Comparison of ENCODE assay signal across 23 cellular contexts in the genomic region with DNA sequence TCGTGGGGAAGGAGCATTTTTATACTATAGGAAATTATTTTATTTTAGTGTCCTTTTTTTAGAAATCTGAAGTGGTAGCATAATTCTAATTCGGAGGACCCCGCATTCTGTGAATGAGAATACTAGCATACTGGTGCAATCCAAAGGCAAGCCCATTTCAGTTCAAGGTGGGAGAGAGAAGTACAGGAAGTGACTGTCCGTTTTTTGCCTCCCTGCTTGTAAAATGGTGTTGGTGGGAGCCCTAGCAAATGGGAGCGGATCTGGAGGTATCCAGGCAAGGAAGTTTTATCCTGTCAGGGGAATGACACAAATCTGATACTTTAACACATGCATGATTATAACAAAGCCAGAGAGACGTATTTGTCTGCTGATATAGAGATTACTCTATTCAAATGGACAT.
A peak's percentile ranks its signal among the peaks of the same experiment; 100 is the strongest.
DNase-seq lines count a peak whose midpoint lies in the region; TF ChIP-seq lines count a peak whose summit lies in the region.
"Had no signal": no experiment of that assay in that cellular context is flagged by ENCODE, and none has a peak within 500 bp of the region (broad histone marks: within the 10 kb centered on the region; RNA-seq: fewer than 3 reads in every experiment).

No MANE protein-coding gene starts in this region.

- in situ Hi-C loops in HAP-1 (cut with MboI; ENCODE audit: low sequenced_read_pairs) = no loop called here

- H3K36me3 Mint-ChIP-seq in brain = peaks cover 9% of the 10 kb centered on the region
- H3K36me3 Mint-ChIP-seq: CD14-positive monocyte had no signal

- H3K9me3 ChIP-seq in HAP-1 = no peaks in the 10 kb centered on the region
- H3K9me3 ChIP-seq in left ventricle myocardium inferior (replicated peaks) = no peaks in the 10 kb centered on the region
- no peaks in the 10 kb centered on the region for H3K9me3 ChIP-seq in sigmoid colon
- H3K9me3 ChIP-seq: A549 had no signal

- no peaks in the 10 kb centered on the region for H3K9me3 Mint-ChIP-seq in brain
- H3K9me3 Mint-ChIP-seq: H9 had no signal

- intact Hi-C loops in left ventricle myocardium inferior (cut with micrococcal nuclease) (no loop called here), sigmoid colon (cut with DNase I) (no loop called here)

- no peak for TF ChIP-seq CTCF in brain (conservative IDR thresholded peaks at IDR 0.05)
- no peak for TF ChIP-seq CTCF in left ventricle myocardium inferior (IDR thresholded peaks at IDR 0.05; ENCODE audit: borderline replicate concordance)
- no peak for TF ChIP-seq CTCF in sigmoid colon (IDR thresholded peaks at IDR 0.05)

- TF ChIP-seq EP300 in sigmoid colon (IDR thresholded peaks at IDR 0.05) = no peak

- H3K27ac Mint-ChIP-seq in brain = peak overlapping the region in 3 of 5 experiments; percentile 20 to 77 (median 62)
- H3K27ac Mint-ChIP-seq: B cell, CD14-positive monocyte had no signal

- H3K36me3 ChIP-seq in HAP-1 (replicated peaks) = no peaks in the 10 kb centered on the region
- no peaks in the 10 kb centered on the region for H3K36me3 ChIP-seq in left ventricle myocardium inferior
- H3K36me3 ChIP-seq in sigmoid colon = no peaks in the 10 kb centered on the region

- H3K4me3 ChIP-seq in HAP-1 (no peak overlapping the region), left ventricle myocardium inferior (peak overlapping the region; percentile 32), sigmoid colon (no peak overlapping the region)
- H3K4me3 ChIP-seq: A549 had no signal

- H3K4me1 Mint-ChIP-seq in brain = peaks cover 5% of the 10 kb centered on the region
- H3K4me1 Mint-ChIP-seq: B cell, CD14-positive monocyte had no signal

- TF ChIP-seq POLR2A in sigmoid colon (IDR thresholded peaks at IDR 0.05) = no peak

- peaks cover 5% of the 10 kb centered on the region; the same call in 1 of the 2 replicates for H3K4me1 ChIP-seq in HAP-1
- H3K4me1 ChIP-seq in left ventricle myocardium inferior = peaks cover 42% of the 10 kb centered on the region
- H3K4me1 ChIP-seq in sigmoid colon = peaks cover 0 to 24% (median 14%) of the 10 kb centered on the region in 4 donors
- H3K4me1 ChIP-seq: A549 had no signal

- no peaks in the 10 kb centered on the region for H3K27me3 Mint-ChIP-seq in brain

- H3K27ac ChIP-seq in left ventricle myocardium inferior (replicated peaks) = peak overlapping the region; percentile 89
- H3K27ac ChIP-seq in sigmoid colon = peak overlapping the region in 3 of 4 donors; percentile 26 to 81 (median 50)
- H3K27ac ChIP-seq: A549, HL-60, KMS-11 had no signal

- 83 to 89% methylated on average over 6 of the region's 6 CpGs for WGBS in sigmoid colon, 2 donors

- DNase-seq in HAP-1 (ENCODE audit: low spot score in 2 of 2) (peak; percentile 26 to 48), left ventricle myocardium inferior (no peak), sigmoid colon (no peak), RPMI8226 (no peak), DMS 273 treated with DMSO at 0.1 percent for 48 hours (lab: John Stamatoyannopoulos, UW) (no peak), NOMO-1 (lab: John Stamatoyannopoulos, UW; ENCODE audit: unreplicated experiment in 2 of 2) (no peak)
- no peak for DNase-seq in stimulated activated naive CD4-positive, alpha-beta T cell treated with Interleukin-2 at 50 U/mL for 16 hours (lab: John Stamatoyannopoulos, UW)
- DNase-seq: DMS79, H9, MV-4-11, NCI-H1694, NCI-H2081, NCI-H2171 treated with DMSO at 0.1 percent for 48 hours, NCI-H524 treated with DMSO at 0.1 percent for 48 hours, NCI-H82, OCI-M1, SHP77 had no signal

- no peak overlapping the region for H3K4me3 Mint-ChIP-seq in brain
- H3K4me3 Mint-ChIP-seq: B cell, CD14-positive monocyte, H9 had no signal

- H3K27me3 ChIP-seq in HAP-1 (ENCODE audit: low read depth) (no peaks in the 10 kb centered on the region), left ventricle myocardium inferior (ENCODE audit: low read depth) (no peaks in the 10 kb centered on the region), sigmoid colon (no peaks in the 10 kb centered on the region)

Comparison
In these comparisons a context has a peak if more than half of its experiments do, and no peak if none do; other contexts are left out.
1. DNase-seq: peak in HAP-1 (2 of 2); none in left ventricle myocardium inferior (single experiment), sigmoid colon (single experiment), stimulated activated naive CD4-positive, alpha-beta T cell treated with Interleukin-2 at 50 U/mL for 16 hours (single experiment), RPMI8226 (single experiment), DMS 273 treated with DMSO at 0.1 percent for 48 hours (single experiment) and NOMO-1 (0 of 2).